ENCODE assay signal across 17 cellular contexts in genomic region chr6:160929831-160930230, GRCh38.
"Had no signal": no experiment of that assay in that cellular context is flagged by ENCODE, and none has a peak within 500 bp of the region (broad histone marks: within the 10 kb centered on the region; RNA-seq: fewer than 3 reads in every experiment).

No MANE protein-coding gene starts in this region.

- H3K27ac ChIP-seq: coronary artery, pancreas, suprapubic skin, thyroid gland, upper lobe of right lung had no signal

- H3K4me1 Mint-ChIP-seq: stimulated activated effector memory CD8-positive, alpha-beta T cell treated with anti-CD3 and anti-CD28 coated beads, Interleukin-12 subunit alpha, Interleukin-12 subunit beta, amount 100 ng/mL, for 72 hours had no signal

- H3K36me3 Mint-ChIP-seq: naive thymus-derived CD8-positive, alpha-beta T cell; stimulated activated effector memory CD8-positive, alpha-beta T cell treated with anti-CD3 and anti-CD28 coated beads, Interleukin-12 subunit alpha, Interleukin-12 subunit beta, amount 100 ng/mL, for 72 hours had no signal

- H3K36me3 ChIP-seq: pancreas, suprapubic skin, thyroid gland, upper lobe of right lung, vagina had no signal

- H3K4me3 ChIP-seq: mucosa of descending colon, thyroid gland, upper lobe of right lung had no signal

- DNase-seq: effector CD8-positive, alpha-beta T cell; foreskin melanocyte; head of caudate nucleus; kidney glomerular epithelial cell; mucosa of descending colon; pancreas; right cardiac atrium; stimulated activated CD4-positive, alpha-beta T cell treated with anti-CD3 and anti-CD28 coated beads, Interleukin-2, amount 100 ng/mL, for 48 hours; stimulated activated naive CD8-positive, alpha-beta T cell treated with anti-CD3 and anti-CD28 coated beads, Interleukin-15, Interleukin-2, amounts not matched to agents 100 U/mL and 50 U/mL, for 24 hours; thyroid gland; upper lobe of right lung had no signal

- ATAC-seq: naive thymus-derived CD8-positive, alpha-beta T cell; stimulated activated naive CD8-positive, alpha-beta T cell treated with anti-CD3 and anti-CD28 coated beads, Interleukin-15, Interleukin-2, amounts not matched to agents 100 U/mL and 50 U/mL, for 24 hours had no signal

- H3K9me3 Mint-ChIP-seq: naive thymus-derived CD8-positive, alpha-beta T cell; stimulated activated effector memory CD8-positive, alpha-beta T cell treated with anti-CD3 and anti-CD28 coated beads, Interleukin-12 subunit alpha, Interleukin-12 subunit beta, amount 100 ng/mL, for 72 hours had no signal

- H3K27ac Mint-ChIP-seq: naive thymus-derived CD8-positive, alpha-beta T cell; progenitor cell of endocrine pancreas; stimulated activated effector memory CD8-positive, alpha-beta T cell treated with anti-CD3 and anti-CD28 coated beads, Interleukin-12 subunit alpha, Interleukin-12 subunit beta, amount 100 ng/mL, for 72 hours had no signal

- H3K27me3 Mint-ChIP-seq: progenitor cell of endocrine pancreas had no signal

- H3K9me3 ChIP-seq: mucosa of descending colon, pancreas, suprapubic skin, thyroid gland, upper lobe of right lung, vagina had no signal

- H3K27me3 ChIP-seq: pancreas, thyroid gland, upper lobe of right lung, vagina had no signal
